ENCODE assay signal across 10 cellular contexts in genomic region chr21:32981096-32981495, GRCh38. TPM values are rescaled to one million over a fixed set of nuclear protein-coding genes. Genes with fewer than 3 reads are reported as not detected.
"Had no signal": no experiment of that assay in that cellular context is flagged by ENCODE, and none has a peak within 500 bp of the region (broad histone marks: within the 10 kb centered on the region; RNA-seq: fewer than 3 reads in every experiment).

No MANE protein-coding gene starts in this region.

- H3K4me3 Mint-ChIP-seq: GM23338, H9, HFFc6 had no signal

- H3K27ac ChIP-seq: GM23248 had no signal

- H3K9me3 ChIP-seq: HAP-1 had no signal

- H3K9ac ChIP-seq: GM23248 had no signal

- H3K36me3 ChIP-seq: HAP-1 had no signal

- H3K4me2 ChIP-seq: GM23338 had no signal

- H2AFZ ChIP-seq: GM23248, GM23338 had no signal

- H3K9me3 Mint-ChIP-seq: GM23338, H9, HFFc6 had no signal

- H3K4me3 ChIP-seq: GM23248, GM23338, HAP-1 had no signal

- ATAC-seq: GM23338, HCT116 had no signal

- H3K27ac Mint-ChIP-seq: GM23338, H9, HFFc6 had no signal

- DNase-seq: GM23248, GOT3, H7, H9, HCEC 1CT, HFFc6 had no signal

- H3K4me1 ChIP-seq: HAP-1 had no signal

RNA-seq across cellular contexts. Expression of gene OLIG2, which starts 44.6 kb away (rescaled TPM):
- total RNA-seq: GM23248, H1, HFFc6 had no signal
- polyA plus RNA-seq: GM23248 had no signal
